Comparison of ENCODE assay signal across 1 cellular context in the genomic region with DNA sequence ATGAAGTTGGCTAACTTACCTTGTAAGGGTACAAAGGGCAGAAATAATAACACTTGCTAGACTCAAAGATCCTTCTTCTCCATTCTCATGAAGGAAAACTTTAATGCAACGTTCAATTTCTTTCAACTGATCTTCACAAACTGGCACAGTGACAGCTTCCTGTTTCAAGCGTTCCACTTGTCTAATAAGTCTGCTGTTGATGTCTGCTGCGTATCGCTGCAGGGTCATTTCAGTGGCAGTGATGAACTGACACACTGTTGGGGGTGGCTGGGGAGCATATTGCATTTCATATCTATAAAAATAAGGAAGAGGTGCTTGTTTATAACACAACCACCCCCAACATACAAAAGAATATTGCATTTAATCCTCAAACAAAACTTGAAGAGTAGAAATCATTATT.
TF ChIP-seq lines count a peak whose summit lies in the region.

No MANE protein-coding gene starts in this region.

TF ChIP-seq in HepG2, 621 proteins besides CTCF, POLR2A, EP300 and RAD21:
- no peak for TF ChIP-seq HDAC1 (CRISPR knock-in tag; IDR thresholded peaks at IDR 0.05)
- no peak for TF ChIP-seq MYC (CRISPR knock-in tag; IDR thresholded peaks at IDR 0.05; ENCODE audit: borderline replicate concordance)
- TF ChIP-seq ZNF546 (CRISPR knock-in tag; conservative IDR thresholded peaks at IDR 0.05), result no peak
- TF ChIP-seq ZFP37 (CRISPR knock-in tag; IDR thresholded peaks at IDR 0.05; ENCODE audit: borderline replicate concordance), result no peak
- no peak for TF ChIP-seq ZKSCAN8 (CRISPR knock-in tag; IDR thresholded peaks at IDR 0.05; ENCODE audit: borderline replicate concordance)
- no peak for TF ChIP-seq SP1 (IDR thresholded peaks at IDR 0.05)
- no peak for TF ChIP-seq SP1 (CRISPR knock-in tag; IDR thresholded peaks at IDR 0.05)
- no peak for TF ChIP-seq BCL6 (CRISPR knock-in tag; IDR thresholded peaks at IDR 0.05)
- TF ChIP-seq PCBP1 (IDR thresholded peaks at IDR 0.05; ENCODE audit: borderline replicate concordance, low read depth, low read length), result no peak
- TF ChIP-seq RBM22 (optimal IDR thresholded peaks at IDR 0.05; ENCODE audit: low read length), result peak; percentile 68
- TF ChIP-seq ZNF329 (CRISPR knock-in tag; IDR thresholded peaks at IDR 0.05; ENCODE audit: low read depth), result no peak
- no peak for TF ChIP-seq CAMTA2 (CRISPR knock-in tag; IDR thresholded peaks at IDR 0.05; ENCODE audit: borderline replicate concordance)
- no peak for TF ChIP-seq ERF (CRISPR knock-in tag; IDR thresholded peaks at IDR 0.05)
- TF ChIP-seq ZNF841 (CRISPR knock-in tag; IDR thresholded peaks at IDR 0.05; ENCODE audit: borderline replicate concordance), result 0 out of 2 replicates have a peak, but pooled peaks have one; percentile 6
- no peak for TF ChIP-seq ZNF274 (CRISPR knock-in tag; IDR thresholded peaks at IDR 0.05)
- TF ChIP-seq, protein P1, sequence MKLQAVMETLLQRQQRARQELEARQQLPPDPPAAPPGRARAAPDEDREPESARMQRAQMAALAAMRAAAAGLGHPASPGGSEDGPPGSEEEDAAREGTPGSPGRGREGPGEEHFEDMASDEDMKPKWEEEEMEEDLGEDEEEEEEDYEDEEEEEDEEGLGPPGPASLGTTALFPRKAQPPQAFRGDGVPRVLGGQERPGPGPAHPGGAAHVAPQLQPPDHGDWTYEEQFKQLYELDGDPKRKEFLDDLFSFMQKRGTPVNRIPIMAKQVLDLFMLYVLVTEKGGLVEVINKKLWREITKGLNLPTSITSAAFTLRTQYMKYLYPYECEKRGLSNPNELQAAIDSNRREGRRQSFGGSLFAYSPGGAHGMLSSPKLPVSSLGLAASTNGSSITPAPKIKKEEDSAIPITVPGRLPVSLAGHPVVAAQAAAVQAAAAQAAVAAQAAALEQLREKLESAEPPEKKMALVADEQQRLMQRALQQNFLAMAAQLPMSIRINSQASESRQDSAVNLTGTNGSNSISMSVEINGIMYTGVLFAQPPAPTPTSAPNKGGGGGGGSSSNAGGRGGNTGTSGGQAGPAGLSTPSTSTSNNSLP (IDR thresholded peaks at IDR 0.05; ENCODE audit: low read depth, low read length), result no peak
- no peak for TF ChIP-seq CBX5 (CRISPR knock-in tag; IDR thresholded peaks at IDR 0.05; ENCODE audit: borderline replicate concordance)
- TF ChIP-seq ZNF557 (CRISPR knock-in tag; IDR thresholded peaks at IDR 0.05), result no peak
- TF ChIP-seq ZNF792 (CRISPR knock-in tag; IDR thresholded peaks at IDR 0.05), result no peak
- no peak for TF ChIP-seq NFKBIZ (CRISPR knock-in tag; IDR thresholded peaks at IDR 0.05)
- TF ChIP-seq SETDB1 (CRISPR knock-in tag; IDR thresholded peaks at IDR 0.05; ENCODE audit: borderline replicate concordance), result no peak
- TF ChIP-seq ZNF317 (CRISPR knock-in tag; IDR thresholded peaks at IDR 0.05), result peak; percentile 98
- TF ChIP-seq ZNF629 (CRISPR knock-in tag; conservative IDR thresholded peaks at IDR 0.05), result no peak
